In the genomic region with DNA sequence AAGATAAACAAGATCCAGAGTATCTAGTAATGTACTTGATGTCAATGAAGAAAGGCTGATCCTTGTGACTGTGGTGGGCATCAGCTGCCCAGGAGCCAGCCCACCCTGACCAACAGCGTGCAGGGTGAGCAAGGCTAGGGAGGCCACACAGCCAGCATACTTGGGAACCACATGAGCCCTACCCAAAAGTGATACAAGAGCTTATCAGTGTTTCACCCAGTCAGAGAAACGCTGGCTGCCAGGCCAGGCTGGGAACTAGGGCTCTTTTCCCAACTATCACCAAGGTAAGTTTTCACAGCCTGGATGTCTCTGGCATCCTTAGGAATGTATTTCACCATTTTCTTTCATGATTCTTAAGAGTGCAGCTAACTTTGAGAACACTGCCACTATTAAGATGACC, we compare ENCODE assay signal across 32 cellular contexts. TPM values are rescaled to one million over a fixed set of nuclear protein-coding genes. Genes with fewer than 3 reads are reported as not detected.
"Had no signal": no experiment of that assay in that cellular context is flagged by ENCODE, and none has a peak within 500 bp of the region (broad histone marks: within the 10 kb centered on the region; RNA-seq: fewer than 3 reads in every experiment).

No MANE protein-coding gene starts in this region.

- H3K27ac ChIP-seq: adrenal gland, body of pancreas, cardiac muscle cell, coronary artery, epithelial cell of prostate, esophagus squamous epithelium, gastroesophageal sphincter, WERI-Rb-1 had no signal

- H3K4me1 ChIP-seq: adrenal gland, body of pancreas, esophagus squamous epithelium, gastroesophageal sphincter had no signal

- H3K36me3 Mint-ChIP-seq: activated naive CD4-positive, alpha-beta T cell treated with anti-CD3 and anti-CD28 coated beads, Interleukin-2, amount 50 U/mL, for 72 hours had no signal

- H3K27ac Mint-ChIP-seq: activated B cell treated with CpG ODN at 0.5 μM for 24 hours; activated CD4-positive, alpha-beta memory T cell treated with anti-CD3 and anti-CD28 coated beads, Interleukin-2, amount 10 ng/mL, durations not matched to agents 7 days and 5 days; activated CD4-positive, alpha-beta T cell treated with anti-CD3 and anti-CD28 coated beads, Interleukin-2, amount 10 ng/mL, durations not matched to agents 24 days and 14 days; dendritic cell treated with granulocyte-macrophage colony-stimulating factor and Interleukin-4, amounts not matched to agents 40 ng/mL and 50 ng/mL, for 4 days; T-helper 17 cell; T-helper 2 cell treated with Interferon-gamma antibody and Interleukin-4, amounts not matched to agents 5 μg/mL and 100 μg/mL, for 36 hours had no signal

- H3K4me3 ChIP-seq: adrenal gland, body of pancreas, cardiac muscle cell, coronary artery, dorsolateral prefrontal cortex, esophagus squamous epithelium, gastroesophageal sphincter had no signal

- H3K27me3 ChIP-seq: adrenal gland, body of pancreas, cardiac muscle cell, dorsolateral prefrontal cortex, esophagus squamous epithelium, gastroesophageal sphincter had no signal

- H3K27me3 Mint-ChIP-seq: activated B cell treated with CpG ODN at 0.5 μM for 24 hours; activated CD4-positive, alpha-beta memory T cell treated with anti-CD3 and anti-CD28 coated beads, Interleukin-2, amount 10 ng/mL, durations not matched to agents 7 days and 5 days; activated CD4-positive, alpha-beta T cell treated with anti-CD3 and anti-CD28 coated beads, Interleukin-2, amount 10 ng/mL, durations not matched to agents 24 days and 14 days; activated naive CD4-positive, alpha-beta T cell treated with anti-CD3 and anti-CD28 coated beads, Interleukin-2, amount 10 ng/mL, durations not matched to agents 7 days and 5 days; activated T-cell treated with anti-CD3 and anti-CD28 coated beads, Interleukin-2, amount 50 U/mL, for 24 hours; central memory CD8-positive, alpha-beta T cell; dendritic cell treated with granulocyte-macrophage colony-stimulating factor and Interleukin-4, amounts not matched to agents 40 ng/mL and 50 ng/mL, for 4 days; T-helper 17 cell had no signal

- ATAC-seq: activated CD4-positive, CD25-positive, alpha-beta regulatory T cell treated with anti-CD3 and anti-CD28 coated beads, Interleukin-2, amount 50 U/mL, for 24 hours; activated naive CD4-positive, alpha-beta T cell treated with anti-CD3 and anti-CD28 coated beads, Interleukin-2, amount 50 U/mL, for 72 hours; activated T-cell treated with anti-CD3 and anti-CD28 coated beads, Interleukin-2, amount 50 U/mL, for 72 hours; body of pancreas; gastroesophageal sphincter; T-helper 17 cell had no signal

- H3K9me3 ChIP-seq: adrenal gland, body of pancreas, esophagus squamous epithelium, gastroesophageal sphincter had no signal

- DNase-seq: activated B cell treated with CpG ODN at 0.5 μM for 24 hours; activated CD4-positive, alpha-beta memory T cell treated with anti-CD3 and anti-CD28 coated beads, Interleukin-2, amount 10 ng/mL, durations not matched to agents 7 days and 5 days; activated CD4-positive, alpha-beta T cell treated with anti-CD3 and anti-CD28 coated beads, Interleukin-2, amount 10 ng/mL, durations not matched to agents 24 days and 14 days; activated CD4-positive, alpha-beta T cell treated with anti-CD3 and anti-CD28 coated beads, Interleukin-2, amount 50 U/mL, for 4 hours; activated CD8-positive, alpha-beta memory T cell treated with anti-CD3 and anti-CD28 coated beads, Interleukin-2, amount 50 U/mL, for 48 hours; activated gamma-delta T cell; activated naive CD4-positive, alpha-beta T cell; activated naive CD4-positive, alpha-beta T cell treated with anti-CD3 and anti-CD28 coated beads, Interleukin-2, amount 10 ng/mL, durations not matched to agents 7 days and 5 days; activated T-cell treated with anti-CD3 and anti-CD28 coated beads for 4 hours; activated T-cell treated with anti-CD3 and anti-CD28 coated beads, Interleukin-2, amount 50 U/mL, for 24 hours; activated T-cell treated with anti-CD3 and anti-CD28 coated beads, Interleukin-2, amount 50 U/mL, for 72 hours; adrenal gland; amygdala; aorta; body of pancreas; dorsolateral prefrontal cortex; effector memory CD4-positive, alpha-beta T cell; esophagus squamous epithelium; foreskin melanocyte; T-helper 1 cell; T-helper 17 cell; T1000; WERI-Rb-1 had no signal

- H3K9me3 Mint-ChIP-seq: activated B cell treated with CpG ODN at 0.5 μM for 24 hours; activated CD4-positive, alpha-beta memory T cell treated with anti-CD3 and anti-CD28 coated beads, Interleukin-2, amount 10 ng/mL, durations not matched to agents 7 days and 5 days; activated CD4-positive, alpha-beta T cell treated with anti-CD3 and anti-CD28 coated beads, Interleukin-2, amount 10 ng/mL, durations not matched to agents 24 days and 14 days; activated naive CD4-positive, alpha-beta T cell treated with anti-CD3 and anti-CD28 coated beads, Interleukin-2, amount 10 ng/mL, durations not matched to agents 7 days and 5 days; activated naive CD4-positive, alpha-beta T cell treated with anti-CD3 and anti-CD28 coated beads, Interleukin-2, amount 50 U/mL, for 72 hours; activated T-cell treated with anti-CD3 and anti-CD28 coated beads, Interleukin-2, amount 50 U/mL, for 24 hours; activated T-cell treated with anti-CD3 and anti-CD28 coated beads, Interleukin-2, amount 50 U/mL, for 72 hours; central memory CD8-positive, alpha-beta T cell; dendritic cell treated with granulocyte-macrophage colony-stimulating factor and Interleukin-4, amounts not matched to agents 40 ng/mL and 50 ng/mL, for 4 days; T-helper 2 cell treated with Interferon-gamma antibody and Interleukin-4, amounts not matched to agents 5 μg/mL and 100 μg/mL, for 36 hours had no signal

- H3K4me3 Mint-ChIP-seq: activated B cell treated with CpG ODN at 0.5 μM for 24 hours; activated CD4-positive, alpha-beta memory T cell treated with anti-CD3 and anti-CD28 coated beads, Interleukin-2, amount 10 ng/mL, durations not matched to agents 7 days and 5 days; activated CD4-positive, alpha-beta T cell treated with anti-CD3 and anti-CD28 coated beads, Interleukin-2, amount 10 ng/mL, durations not matched to agents 24 days and 14 days; activated naive CD4-positive, alpha-beta T cell treated with anti-CD3 and anti-CD28 coated beads, Interleukin-2, amount 10 ng/mL, durations not matched to agents 7 days and 5 days; activated T-cell treated with anti-CD3 and anti-CD28 coated beads, Interleukin-2, amount 50 U/mL, for 24 hours; activated T-cell treated with anti-CD3 and anti-CD28 coated beads, Interleukin-2, amount 50 U/mL, for 72 hours; central memory CD8-positive, alpha-beta T cell; dendritic cell treated with granulocyte-macrophage colony-stimulating factor and Interleukin-4, amounts not matched to agents 40 ng/mL and 50 ng/mL, for 4 days; T-helper 17 cell; T-helper 2 cell treated with Interferon-gamma antibody and Interleukin-4, amounts not matched to agents 5 μg/mL and 100 μg/mL, for 36 hours had no signal

- H3K4me1 Mint-ChIP-seq: activated B cell treated with CpG ODN at 0.5 μM for 24 hours; central memory CD8-positive, alpha-beta T cell had no signal

RNA-seq across cellular contexts. Expression of gene DLL4, which starts 49.0 kb away (rescaled TPM):
- total RNA-seq: activated B cell treated with CpG ODN at 0.5 μM for 24 hours; activated CD4-positive, alpha-beta memory T cell treated with anti-CD3 and anti-CD28 coated beads, Interleukin-2, amount 10 ng/mL, durations not matched to agents 7 days and 5 days; activated CD4-positive, alpha-beta T cell treated with anti-CD3 and anti-CD28 coated beads, Interleukin-2, amount 10 ng/mL, durations not matched to agents 24 days and 14 days; T-helper 17 cell had no signal
- polyA plus RNA-seq: cardiac muscle cell had no signal
